In the genomic region with DNA sequence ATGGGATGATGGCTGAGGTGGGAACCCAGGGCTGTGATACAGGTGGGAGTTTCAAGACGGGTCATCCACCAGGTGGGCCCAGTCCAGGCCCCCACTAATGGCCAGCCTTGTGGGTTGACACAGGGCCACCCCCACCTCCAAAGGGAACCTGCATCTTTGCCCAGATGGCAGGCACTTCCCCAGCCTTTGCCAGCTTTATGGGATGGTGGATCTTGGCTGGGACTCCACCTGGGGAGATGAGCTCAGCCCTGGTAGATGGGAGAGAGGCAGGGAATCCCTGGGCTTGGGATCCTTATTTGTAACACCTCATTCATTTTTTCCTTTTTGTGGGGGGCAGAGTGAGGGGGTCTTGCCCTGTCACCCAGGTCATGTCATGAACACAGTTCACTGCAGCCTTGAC, we compare ENCODE assay signal across 1 cellular context.
TF ChIP-seq lines count a peak whose summit lies in the region.

No MANE protein-coding gene starts in this region.

TF ChIP-seq in GM12878, 131 proteins besides CTCF, POLR2A, EP300 and RAD21:
- TF ChIP-seq RB1 (IDR thresholded peaks at IDR 0.05; ENCODE audit: borderline replicate concordance) (no peak), ASH2L (IDR thresholded peaks at IDR 0.05; ENCODE audit: borderline replicate concordance, low read depth) (no peak), KDM1A (IDR thresholded peaks at IDR 0.05; ENCODE audit: borderline replicate concordance) (no peak), RFX5 (IDR thresholded peaks at IDR 0.05; ENCODE audit: low read depth, low read length) (no peak), NFXL1 (IDR thresholded peaks at IDR 0.05; ENCODE audit: borderline replicate concordance) (no peak), PAX8 (IDR thresholded peaks at IDR 0.05) (no peak), FOXM1 (IDR thresholded peaks at IDR 0.05; ENCODE audit: low read depth, low read length) (no peak), SIX5 (IDR thresholded peaks at IDR 0.05; ENCODE audit: low read depth, low read length, severe bottlenecking) (no peak), ZNF622 (IDR thresholded peaks at IDR 0.05) (no peak)
- TF ChIP-seq, protein P1, sequence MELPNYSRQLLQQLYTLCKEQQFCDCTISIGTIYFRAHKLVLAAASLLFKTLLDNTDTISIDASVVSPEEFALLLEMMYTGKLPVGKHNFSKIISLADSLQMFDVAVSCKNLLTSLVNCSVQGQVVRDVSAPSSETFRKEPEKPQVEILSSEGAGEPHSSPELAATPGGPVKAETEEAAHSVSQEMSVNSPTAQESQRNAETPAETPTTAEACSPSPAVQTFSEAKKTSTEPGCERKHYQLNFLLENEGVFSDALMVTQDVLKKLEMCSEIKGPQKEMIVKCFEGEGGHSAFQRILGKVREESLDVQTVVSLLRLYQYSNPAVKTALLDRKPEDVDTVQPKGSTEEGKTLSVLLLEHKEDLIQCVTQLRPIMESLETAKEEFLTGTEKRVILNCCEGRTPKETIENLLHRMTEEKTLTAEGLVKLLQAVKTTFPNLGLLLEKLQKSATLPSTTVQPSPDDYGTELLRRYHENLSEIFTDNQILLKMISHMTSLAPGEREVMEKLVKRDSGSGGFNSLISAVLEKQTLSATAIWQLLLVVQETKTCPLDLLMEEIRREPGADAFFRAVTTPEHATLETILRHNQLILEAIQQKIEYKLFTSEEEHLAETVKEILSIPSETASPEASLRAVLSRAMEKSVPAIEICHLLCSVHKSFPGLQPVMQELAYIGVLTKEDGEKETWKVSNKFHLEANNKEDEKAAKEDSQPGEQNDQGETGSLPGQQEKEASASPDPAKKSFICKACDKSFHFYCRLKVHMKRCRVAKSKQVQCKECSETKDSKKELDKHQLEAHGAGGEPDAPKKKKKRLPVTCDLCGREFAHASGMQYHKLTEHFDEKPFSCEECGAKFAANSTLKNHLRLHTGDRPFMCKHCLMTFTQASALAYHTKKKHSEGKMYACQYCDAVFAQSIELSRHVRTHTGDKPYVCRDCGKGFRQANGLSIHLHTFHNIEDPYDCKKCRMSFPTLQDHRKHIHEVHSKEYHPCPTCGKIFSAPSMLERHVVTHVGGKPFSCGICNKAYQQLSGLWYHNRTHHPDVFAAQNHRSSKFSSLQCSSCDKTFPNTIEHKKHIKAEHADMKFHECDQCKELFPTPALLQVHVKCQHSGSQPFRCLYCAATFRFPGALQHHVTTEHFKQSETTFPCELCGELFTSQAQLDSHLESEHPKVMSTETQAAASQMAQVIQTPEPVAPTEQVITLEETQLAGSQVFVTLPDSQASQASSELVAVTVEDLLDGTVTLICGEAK (IDR thresholded peaks at IDR 0.05; ENCODE audit: borderline replicate concordance) = no peak
- TF ChIP-seq, protein P2, sequence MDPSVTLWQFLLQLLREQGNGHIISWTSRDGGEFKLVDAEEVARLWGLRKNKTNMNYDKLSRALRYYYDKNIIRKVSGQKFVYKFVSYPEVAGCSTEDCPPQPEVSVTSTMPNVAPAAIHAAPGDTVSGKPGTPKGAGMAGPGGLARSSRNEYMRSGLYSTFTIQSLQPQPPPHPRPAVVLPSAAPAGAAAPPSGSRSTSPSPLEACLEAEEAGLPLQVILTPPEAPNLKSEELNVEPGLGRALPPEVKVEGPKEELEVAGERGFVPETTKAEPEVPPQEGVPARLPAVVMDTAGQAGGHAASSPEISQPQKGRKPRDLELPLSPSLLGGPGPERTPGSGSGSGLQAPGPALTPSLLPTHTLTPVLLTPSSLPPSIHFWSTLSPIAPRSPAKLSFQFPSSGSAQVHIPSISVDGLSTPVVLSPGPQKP (IDR thresholded peaks at IDR 0.05; ENCODE audit: low read depth, low read length) = no peak
